In genomic region chr1:221053889-221054288, GRCh38 we compare ENCODE assay signal across 17 cellular contexts.
"Had no signal": no experiment of that assay in that cellular context is flagged by ENCODE, and none has a peak within 500 bp of the region (broad histone marks: within the 10 kb centered on the region; RNA-seq: fewer than 3 reads in every experiment).

No MANE protein-coding gene starts in this region.

- H3K27ac ChIP-seq: dorsolateral prefrontal cortex, epithelial cell of prostate, hepatocyte, psoas muscle, skin epidermis, suprapubic skin had no signal

- H3K4me2 ChIP-seq: hepatocyte had no signal

- H2AFZ ChIP-seq: hepatocyte had no signal

- H3K4me1 ChIP-seq: psoas muscle, suprapubic skin had no signal

- H3K79me2 ChIP-seq: hepatocyte had no signal

- ATAC-seq: mucosa of descending colon; naive thymus-derived CD4-positive, alpha-beta T cell; psoas muscle; right cardiac atrium; stimulated activated naive CD8-positive, alpha-beta T cell treated with anti-CD3 and anti-CD28 coated beads, Interleukin-15, amount 100 ng/mL, for 72 hours had no signal

- DNase-seq: activated CD4-positive, alpha-beta T cell treated with anti-CD3 and anti-CD28 coated beads, Interleukin-2, amount 50 U/mL, for 4 hours; caudate nucleus; dorsolateral prefrontal cortex; foreskin fibroblast; islet precursor cell; mesenchymal stem cell; mucosa of descending colon; naive thymus-derived CD4-positive, alpha-beta T cell; psoas muscle; right cardiac atrium; stimulated activated naive CD8-positive, alpha-beta T cell treated with anti-CD3 and anti-CD28 coated beads, Interleukin-15, amount 100 ng/mL, for 72 hours; SW 1271; trophoblast cell had no signal

- H3K27me3 ChIP-seq: dorsolateral prefrontal cortex, hepatocyte, suprapubic skin had no signal

- H3K36me3 ChIP-seq: suprapubic skin had no signal

- H3K4me3 ChIP-seq: dorsolateral prefrontal cortex, hepatocyte, mucosa of descending colon, psoas muscle, skin epidermis, suprapubic skin had no signal

- H3K9me3 ChIP-seq: mucosa of descending colon, psoas muscle, suprapubic skin had no signal
